Comparison of ENCODE assay signal across 8 cellular contexts in the genomic region with DNA sequence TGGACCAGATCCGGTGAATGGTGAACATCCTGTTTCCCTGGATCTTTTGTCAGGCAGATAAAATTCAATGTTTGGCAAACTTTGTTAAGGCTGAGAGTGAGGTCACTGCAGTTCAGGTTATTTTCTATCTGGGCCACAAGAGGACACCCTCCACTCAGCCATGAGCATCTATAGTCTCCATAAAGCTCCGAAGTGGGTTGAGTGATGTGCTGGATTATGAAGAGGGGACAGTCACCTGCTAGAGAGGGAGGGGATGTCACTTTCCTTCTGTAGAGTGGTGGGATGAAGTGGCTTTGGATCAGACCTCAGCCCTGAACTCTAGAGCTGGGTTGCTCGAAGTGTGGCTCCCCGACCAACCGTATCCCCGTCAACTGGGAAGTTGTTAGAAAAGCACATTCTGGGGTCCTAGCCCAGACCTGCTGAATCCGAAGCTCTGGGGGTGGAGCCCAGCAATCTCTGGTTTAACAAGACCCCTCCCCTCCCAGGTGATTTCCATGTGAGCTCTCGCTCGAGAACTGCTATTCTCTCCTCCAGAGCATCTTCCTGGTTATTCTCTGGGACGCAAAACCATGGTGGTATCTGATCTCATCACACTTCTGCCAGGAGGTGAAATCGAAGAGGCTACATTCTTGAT. TPM values are rescaled to one million over a fixed set of nuclear protein-coding genes. Genes with fewer than 3 reads are reported as not detected.
DNase-seq lines count a peak whose midpoint lies in the region; ATAC-seq and TF ChIP-seq lines count a peak whose summit lies in the region.

No MANE protein-coding gene starts in this region.

- H3K4me1 Mint-ChIP-seq in glutamatergic neuron (ENCODE audit: low read depth, unreplicated experiment) = peaks cover 2% of the 10 kb centered on the region

- intact Hi-C loops in posterior vena cava (cut with DNase I) = loop anchor here (2.0 to 5.0 kb wide), 3 partner anchors 150 to 165 kb away; no protein-coding TSS in a partner anchor

- 0 out of 2 replicates have a peak, but pooled peaks cover 3% of the 10 kb centered on the region for H3K4me1 ChIP-seq in SJCRH30

- H3K36me3 Mint-ChIP-seq in glutamatergic neuron (ENCODE audit: unreplicated experiment) = no peaks in the 10 kb centered on the region

- ATAC-seq in GM19035 (IDR thresholded peaks at IDR 0.05; ENCODE audit: unreplicated experiment) (no peak), HG02870 (IDR thresholded peaks at IDR 0.05; ENCODE audit: unreplicated experiment) (no peak)

- peaks cover 1% of the 10 kb centered on the region for H3K27me3 Mint-ChIP-seq in glutamatergic neuron (ENCODE audit: unreplicated experiment)

- H3K9me3 Mint-ChIP-seq in glutamatergic neuron (ENCODE audit: unreplicated experiment) = peaks cover 1% of the 10 kb centered on the region

- TF ChIP-seq RAD21 in Ishikawa (IDR thresholded peaks at IDR 0.05; ENCODE audit: low read depth) = peak; percentile 80

- H3K4me3 Mint-ChIP-seq in glutamatergic neuron (ENCODE audit: unreplicated experiment) = no peak overlapping the region

- no peaks in the 10 kb centered on the region for H3K27me3 ChIP-seq in SJCRH30

- H3K4me3 ChIP-seq in SJCRH30 = no peak overlapping the region

- no peak overlapping the region for H3K27ac Mint-ChIP-seq in glutamatergic neuron (ENCODE audit: unreplicated experiment)

- no peak for TF ChIP-seq EP300 in Ishikawa (IDR thresholded peaks at IDR 0.05; ENCODE audit: borderline replicate concordance)

- H3K27ac ChIP-seq in SJCRH30 = no peak overlapping the region

- H3K9me3 ChIP-seq in SJCRH30 (replicated peaks) = no peaks in the 10 kb centered on the region

- no peak for TF ChIP-seq CTCF in glutamatergic neuron (IDR thresholded peaks at IDR 0.05; ENCODE audit: partially characterized antibody, unreplicated experiment)

- DNase-seq in EH (ENCODE audit: low read depth) (peak; percentile 81), SJCRH30 (peak; percentile 34 to 68), fibroblast of peridontal ligament (ENCODE audit: extremely low read depth) (peak; percentile 79), posterior vena cava (ENCODE audit: low spot score) (peak; percentile 53), glutamatergic neuron (no peak)

- no peaks in the 10 kb centered on the region for H3K36me3 ChIP-seq in SJCRH30

TF ChIP-seq in Ishikawa, 13 proteins besides CTCF, POLR2A, EP300 and RAD21:
- TF ChIP-seq NFIC (IDR thresholded peaks at IDR 0.05) = no peak
- TF ChIP-seq TEAD4 (IDR thresholded peaks at IDR 0.05) = no peak
- no peak for TF ChIP-seq ZBTB7A (IDR thresholded peaks at IDR 0.05; ENCODE audit: low read depth)
- no peak for TF ChIP-seq REST (IDR thresholded peaks at IDR 0.05; ENCODE audit: low read depth)
- TF ChIP-seq CREB1 (IDR thresholded peaks at IDR 0.05; ENCODE audit: low read depth) = no peak
- no peak for TF ChIP-seq YY1 (IDR thresholded peaks at IDR 0.05; ENCODE audit: low read depth)
- TF ChIP-seq TAF1 (IDR thresholded peaks at IDR 0.05; ENCODE audit: low read depth) = no peak
TF ChIP-seq in Ishikawa: peak in this region for 0.

RNA-seq across cellular contexts. Expression of gene FGF1, which starts 31.8 kb away (rescaled TPM):
- total RNA-seq in SJCRH30 (2014; rRNA removed; shearing (Covaris generic)) = not detected in 2 replicates
- total RNA-seq in posterior vena cava (1 to 10 TPM; 2.3 to 5.0 TPM), glutamatergic neuron (ENCODE audit: unreplicated experiment) (not detected)

RNA-seq across cellular contexts. Expression of gene ARHGAP26, which starts 52.5 kb away (rescaled TPM):
- total RNA-seq in SJCRH30 (2014; rRNA removed; shearing (Covaris generic)) = 16.9 and 18.8 TPM in 2 replicates
- total RNA-seq in posterior vena cava (10 to 100 TPM; 31.8 to 39.5 TPM), glutamatergic neuron (ENCODE audit: unreplicated experiment) (20.1 TPM)
